18 cellular contexts compared by ENCODE assay signal in the genomic region with DNA sequence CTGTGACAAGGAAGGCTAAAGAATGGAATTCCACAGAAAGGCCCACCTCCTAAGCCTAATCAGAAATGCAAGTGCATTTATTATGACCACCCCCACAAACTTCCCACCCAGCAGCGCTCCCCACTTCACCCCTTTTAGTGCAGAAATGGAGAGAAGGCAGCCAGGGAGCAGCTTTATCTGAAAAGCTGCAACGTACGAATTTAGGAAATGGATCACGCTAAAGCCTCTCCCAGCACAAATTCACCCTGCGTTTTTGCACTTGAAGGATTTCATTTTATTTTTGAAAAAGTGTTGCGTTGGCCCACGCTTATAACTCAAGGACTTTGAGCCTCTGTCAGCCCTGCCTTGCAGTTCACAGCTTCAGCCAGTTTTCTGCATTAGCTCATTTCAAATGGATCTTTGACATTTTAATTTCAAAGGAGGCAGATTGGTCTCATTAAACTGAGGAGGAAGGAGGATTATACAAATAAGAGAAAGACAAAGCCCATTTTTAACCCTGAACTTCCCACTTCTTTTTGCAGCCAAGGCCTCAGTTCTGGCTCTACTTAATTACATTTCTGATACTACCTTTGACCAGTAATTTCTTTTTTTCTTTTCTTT.
DNase-seq lines count a peak whose midpoint lies in the region; ATAC-seq and TF ChIP-seq lines count a peak whose summit lies in the region.
"Had no signal": no experiment of that assay in that cellular context is flagged by ENCODE, and none has a peak within 500 bp of the region (broad histone marks: within the 10 kb centered on the region; RNA-seq: fewer than 3 reads in every experiment).

No MANE protein-coding gene starts in this region.

- no peak for TF ChIP-seq EP300 in esophagus muscularis mucosa (IDR thresholded peaks at IDR 0.05)

- CTCF ChIA-PET in CD4-positive, alpha-beta T cell (lab: Charles Lee): no interaction called here

- peak overlapping the region; percentile 19; the same call in 1 of the 2 replicates for H3K4me3 ChIP-seq in HUES6 (ENCODE audit: low read depth, low read length)
- H3K4me3 ChIP-seq in esophagus muscularis mucosa: no peak overlapping the region
- peak overlapping the region; percentile 47 for H3K4me3 ChIP-seq in iPS-20b (ENCODE audit: low read length)
- H3K4me3 ChIP-seq: GM23248, K562, PC-9 had no signal

- no peak for ATAC-seq in CD4-positive, alpha-beta T cell (ENCODE audit: poor library complexity)
- no peak for ATAC-seq in HG02798 (IDR thresholded peaks at IDR 0.05; ENCODE audit: poor library complexity, unreplicated experiment)
- ATAC-seq: K562 had no signal

- DNase-seq in esophagus muscularis mucosa (ENCODE audit: extremely low spot score) (peak; percentile 24), putamen (ENCODE audit: low spot score) (peak; percentile 80), DMS153 treated with DMSO at 0.1 percent for 48 hours (lab: John Stamatoyannopoulos, UW; ENCODE audit: unreplicated experiment) (no peak), posterior cingulate gyrus (no peak)
- DNase-seq in CD4-positive, alpha-beta T cell: no peak
- DNase-seq: AML-193; Calu3; CD4-positive, CD25-positive, alpha-beta regulatory T cell; DMS79 treated with DMSO at 0.1 percent for 48 hours; GM23248; NCI-H1436 treated with DMSO at 0.1 percent for 48 hours; NCI-H226; NCI-H748 treated with DMSO at 0.1 percent for 48 hours; PC-9 had no signal

- POLR2A ChIA-PET in CD4-positive, alpha-beta T cell (lab: Charles Lee): no interaction called here

- H3K36me3 Mint-ChIP-seq in CD4-positive, alpha-beta T cell (ENCODE audit: low read depth): no peaks in the 10 kb centered on the region
- H3K36me3 Mint-ChIP-seq: CD4-positive, CD25-positive, alpha-beta regulatory T cell had no signal

- H3K36me3 ChIP-seq in HUES6 (ENCODE audit: control insufficient read depth, insufficient read depth, low read length): no peaks in the 10 kb centered on the region
- H3K36me3 ChIP-seq in esophagus muscularis mucosa: peaks cover 0 to 17% (median 8%) of the 10 kb centered on the region in 4 donors
- no peaks in the 10 kb centered on the region for H3K36me3 ChIP-seq in iPS-20b (ENCODE audit: insufficient read depth, low read depth, low read length)

- peaks cover 30% of the 10 kb centered on the region for H3K4me1 ChIP-seq in HUES6 (ENCODE audit: control insufficient read depth, insufficient read depth, low read length)
- H3K4me1 ChIP-seq in esophagus muscularis mucosa: peaks cover 6 to 62% (median 61%) of the 10 kb centered on the region in 4 donors
- H3K4me1 ChIP-seq in iPS-20b (ENCODE audit: insufficient read depth, low read length): peaks cover 35% of the 10 kb centered on the region

- H3K9me3 ChIP-seq in HUES6 (ENCODE audit: control insufficient read depth, insufficient read depth, low read depth, low read length) (no peaks in the 10 kb centered on the region), esophagus muscularis mucosa (no peaks in the 10 kb centered on the region), iPS-20b (ENCODE audit: insufficient read depth, low read depth, low read length) (no peaks in the 10 kb centered on the region)
- H3K9me3 ChIP-seq in CD4-positive, alpha-beta T cell (ENCODE audit: control insufficient read depth, low read length): no peaks in the 10 kb centered on the region

- WGBS in esophagus muscularis mucosa: 64% methylated on average over 7 of the region's 7 CpGs

- intact Hi-C loops in esophagus muscularis mucosa (cut with DNase I) (no loop called here), posterior cingulate gyrus (cut with DNase I) (no loop called here)
- intact Hi-C loops in CD4-positive, alpha-beta T cell (cut with DNase I, micrococcal nuclease): no loop called here

- TF ChIP-seq POLR2A in esophagus muscularis mucosa (IDR thresholded peaks at IDR 0.05; ENCODE audit: low read depth): no peak

- H3K9me3 Mint-ChIP-seq in CD4-positive, alpha-beta T cell: no peaks in the 10 kb centered on the region

- H3K9ac ChIP-seq in HUES6 (ENCODE audit: low read length) (no peak overlapping the region), iPS-20b (ENCODE audit: low read depth, low read length) (peak overlapping the region; percentile 26; the same call in 1 of the 2 replicates)
- H3K9ac ChIP-seq: GM23248 had no signal

- H3K27me3 ChIP-seq in HUES6 (ENCODE audit: control insufficient read depth, insufficient read depth, low read length) (no peaks in the 10 kb centered on the region), esophagus muscularis mucosa (no peaks in the 10 kb centered on the region), iPS-20b (ENCODE audit: insufficient read depth, low read length) (no peaks in the 10 kb centered on the region)
- H3K27me3 ChIP-seq in CD4-positive, alpha-beta T cell (ENCODE audit: control insufficient read depth, insufficient read depth, low read length): no peaks in the 10 kb centered on the region

- H3K27me3 Mint-ChIP-seq in CD4-positive, alpha-beta T cell: no peaks in the 10 kb centered on the region
- H3K27me3 Mint-ChIP-seq: CD4-positive, CD25-positive, alpha-beta regulatory T cell had no signal

- H3K4me3 Mint-ChIP-seq in CD4-positive, alpha-beta T cell: no peak overlapping the region
- H3K4me3 Mint-ChIP-seq: CD4-positive, CD25-positive, alpha-beta regulatory T cell had no signal

- no peak overlapping the region for H3K27ac Mint-ChIP-seq in CD4-positive, alpha-beta T cell

- H3K27ac ChIP-seq in HUES6 (ENCODE audit: low read depth, low read length) (no peak overlapping the region), esophagus muscularis mucosa (replicated peaks in 1 of 4) (peak overlapping the region in 3 of 4 donors; percentile 4 to 35 (median 5)), iPS-20b (ENCODE audit: low read length) (no peak overlapping the region)
- H3K27ac ChIP-seq in CD4-positive, alpha-beta T cell (ENCODE audit: low read depth, low read length): no peak overlapping the region
- H3K27ac ChIP-seq: GM23248, PC-9 had no signal

- no peaks in the 10 kb centered on the region for H3K4me1 Mint-ChIP-seq in CD4-positive, alpha-beta T cell (ENCODE audit: low read depth)
- H3K4me1 Mint-ChIP-seq: CD4-positive, CD25-positive, alpha-beta regulatory T cell had no signal

- no peak for TF ChIP-seq CTCF in esophagus muscularis mucosa (IDR thresholded peaks at IDR 0.05)
- no peak for TF ChIP-seq CTCF in CD4-positive, alpha-beta T cell (IDR thresholded peaks at IDR 0.05)

Comparison
In these comparisons a context has a peak if more than half of its experiments do, and no peak if none do; other contexts are left out.
1. H3K27ac ChIP-seq: peak in esophagus muscularis mucosa (3 of 4); none in HUES6 (single experiment), iPS-20b (single experiment) and CD4-positive, alpha-beta T cell (single experiment).
2. H3K4me3 ChIP-seq: peak in HUES6 (single experiment) and iPS-20b (single experiment); none in esophagus muscularis mucosa (0 of 4).
3. DNase-seq: peak in esophagus muscularis mucosa (single experiment) and putamen (single experiment); none in CD4-positive, alpha-beta T cell (0 of 10), DMS153 treated with DMSO at 0.1 percent for 48 hours (single experiment) and posterior cingulate gyrus (0 of 10).